Comparison of ENCODE assay signal across 1 cellular context in genomic region chr5:15263942-15264341, GRCh38.
TF ChIP-seq lines count a peak whose summit lies in the region.

No MANE protein-coding gene starts in this region.

TF ChIP-seq in IMR-90, 13 proteins besides CTCF, POLR2A, EP300 and RAD21:
- no peak for TF ChIP-seq FOS (IDR thresholded peaks at IDR 0.05; ENCODE audit: low read depth, low read length)
- TF ChIP-seq CEBPB (IDR thresholded peaks at IDR 0.05; ENCODE audit: low read depth, low read length): no peak
